ENCODE assay signal across 1 cellular context in genomic region chr12:128844031-128844635, GRCh38.
TF ChIP-seq lines count a peak whose summit lies in the region.

No MANE protein-coding gene starts in this region.

TF ChIP-seq in SK-N-SH, 30 proteins besides CTCF, POLR2A, EP300 and RAD21 (continued from another document):
- no peak for TF ChIP-seq MEF2A (IDR thresholded peaks at IDR 0.05; ENCODE audit: borderline replicate concordance, low read depth)
- TF ChIP-seq YY1 (IDR thresholded peaks at IDR 0.05; ENCODE audit: low read depth), result no peak
- no peak for TF ChIP-seq NFIC (IDR thresholded peaks at IDR 0.05; ENCODE audit: borderline replicate concordance)
- no peak for TF ChIP-seq FOXM1 (IDR thresholded peaks at IDR 0.05; ENCODE audit: low read depth)
